ENCODE assay signal across 1 cellular context in genomic region chr3:72797773-72798543, GRCh38.
TF ChIP-seq lines count a peak whose summit lies in the region.

No MANE protein-coding gene starts in this region.

TF ChIP-seq in K562, 482 proteins besides CTCF, POLR2A, EP300 and RAD21 (continued from another document and continues in another):
- TF ChIP-seq MGA (IDR thresholded peaks at IDR 0.05) (peak; percentile 40; the same call in 1 of the 2 replicates), KLF1 (tag; IDR thresholded peaks at IDR 0.05) (no peak), FOS (IDR thresholded peaks at IDR 0.05; ENCODE audit: extremely low read depth, insufficient read length) (no peak), ZNF217 (CRISPR knock-in tag; IDR thresholded peaks at IDR 0.05) (no peak), SRSF1 (IDR thresholded peaks at IDR 0.05; ENCODE audit: low read depth, low read length) (no peak), ZSCAN29 (IDR thresholded peaks at IDR 0.05) (no peak), MYC (IDR thresholded peaks at IDR 0.05; ENCODE audit: low read depth, low read length) (peak; percentile 53; the same call in 1 of the 2 replicates), MYC (CRISPR knock-in tag; IDR thresholded peaks at IDR 0.05; ENCODE audit: borderline replicate concordance, low read depth) (no peak), ZNF239 (CRISPR knock-in tag; IDR thresholded peaks at IDR 0.05) (no peak), NRF1 (conservative IDR thresholded peaks at IDR 0.05 in 1 of 2, IDR thresholded peaks at IDR 0.05 in 1 of 2) (no peak), ATF7 (IDR thresholded peaks at IDR 0.05) (no peak), ZNF592 (IDR thresholded peaks at IDR 0.05) (no peak), TSHZ1 (CRISPR knock-in tag; IDR thresholded peaks at IDR 0.05) (no peak), ZNF77 (CRISPR knock-in tag; IDR thresholded peaks at IDR 0.05) (no peak), ZFP30 (CRISPR knock-in tag; IDR thresholded peaks at IDR 0.05; ENCODE audit: borderline replicate concordance) (no peak), CBFA2T2 (conservative IDR thresholded peaks at IDR 0.05) (peak; percentile 27; the same call in 1 of the 2 replicates)
- TF ChIP-seq, protein P1, sequence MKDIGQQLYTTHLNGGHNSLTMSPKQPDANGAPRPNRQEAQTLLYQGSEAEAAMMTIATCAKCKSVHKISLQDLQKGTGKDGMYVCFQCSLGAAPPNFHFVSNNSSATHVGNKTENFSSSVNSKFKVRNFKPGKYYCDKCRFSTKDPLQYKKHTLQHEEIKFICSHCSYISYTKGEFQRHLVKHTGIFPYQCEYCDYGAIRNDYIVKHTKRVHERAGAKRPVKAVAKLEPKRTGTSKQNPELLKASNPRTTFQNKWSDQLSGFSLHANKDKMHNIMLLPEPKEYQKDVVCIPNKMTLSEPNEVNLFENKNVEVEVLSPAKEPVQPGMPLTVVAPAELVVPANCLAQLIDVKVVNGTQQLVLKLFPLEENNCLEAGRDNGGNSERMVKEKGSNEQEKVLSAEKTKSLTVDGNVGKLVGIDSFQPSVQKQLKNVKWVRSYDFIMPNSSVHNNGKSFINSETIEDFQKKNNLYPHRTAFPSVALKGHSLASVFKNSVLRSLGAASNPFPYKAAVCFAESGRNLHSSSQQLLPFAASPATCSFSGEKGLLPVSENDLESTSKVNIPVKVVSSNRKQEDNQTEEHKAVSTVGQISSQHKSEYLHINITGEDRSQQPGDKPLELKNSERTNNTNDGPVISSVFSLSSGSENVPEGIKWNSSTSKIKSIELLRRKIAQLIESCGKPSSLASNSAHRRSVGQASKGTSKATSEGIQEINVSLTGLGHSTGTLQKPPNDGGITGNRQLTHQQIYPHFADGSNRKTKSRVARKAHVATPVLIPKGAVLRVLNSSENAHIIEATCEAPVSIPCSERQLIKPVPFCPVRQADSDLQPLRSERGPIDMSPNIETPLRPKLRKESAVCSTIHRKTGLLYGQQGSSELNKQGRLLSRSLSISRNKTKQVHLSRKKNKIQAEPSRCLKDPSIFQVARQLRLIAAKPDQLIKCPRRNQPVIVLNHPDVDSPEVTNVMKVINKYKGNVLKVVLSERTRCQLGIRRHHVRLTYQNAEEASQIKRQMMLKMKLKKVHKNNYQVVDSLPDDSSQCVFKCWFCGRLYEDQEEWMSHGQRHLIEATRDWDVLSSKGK (CRISPR knock-in tag; IDR thresholded peaks at IDR 0.05) = no peak
- TF ChIP-seq, protein P2, sequence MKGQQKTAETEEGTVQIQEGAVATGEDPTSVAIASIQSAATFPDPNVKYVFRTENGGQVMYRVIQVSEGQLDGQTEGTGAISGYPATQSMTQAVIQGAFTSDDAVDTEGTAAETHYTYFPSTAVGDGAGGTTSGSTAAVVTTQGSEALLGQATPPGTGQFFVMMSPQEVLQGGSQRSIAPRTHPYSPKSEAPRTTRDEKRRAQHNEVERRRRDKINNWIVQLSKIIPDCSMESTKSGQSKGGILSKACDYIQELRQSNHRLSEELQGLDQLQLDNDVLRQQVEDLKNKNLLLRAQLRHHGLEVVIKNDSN (CRISPR knock-in tag; IDR thresholded peaks at IDR 0.05) = peak; percentile 39; the same call in 1 of the 2 replicates
- TF ChIP-seq, protein P3, sequence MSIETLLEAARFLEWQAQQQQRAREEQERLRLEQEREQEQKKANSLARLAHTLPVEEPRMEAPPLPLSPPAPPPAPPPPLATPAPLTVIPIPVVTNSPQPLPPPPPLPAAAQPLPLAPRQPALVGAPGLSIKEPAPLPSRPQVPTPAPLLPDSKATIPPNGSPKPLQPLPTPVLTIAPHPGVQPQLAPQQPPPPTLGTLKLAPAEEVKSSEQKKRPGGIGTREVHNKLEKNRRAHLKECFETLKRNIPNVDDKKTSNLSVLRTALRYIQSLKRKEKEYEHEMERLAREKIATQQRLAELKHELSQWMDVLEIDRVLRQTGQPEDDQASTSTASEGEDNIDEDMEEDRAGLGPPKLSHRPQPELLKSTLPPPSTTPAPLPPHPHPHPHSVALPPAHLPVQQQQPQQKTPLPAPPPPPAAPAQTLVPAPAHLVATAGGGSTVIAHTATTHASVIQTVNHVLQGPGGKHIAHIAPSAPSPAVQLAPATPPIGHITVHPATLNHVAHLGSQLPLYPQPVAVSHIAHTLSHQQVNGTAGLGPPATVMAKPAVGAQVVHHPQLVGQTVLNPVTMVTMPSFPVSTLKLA (conservative IDR thresholded peaks at IDR 0.05) = peak; percentile 48 to 61; a peak in 3 of 4 replicates
